ENCODE assay signal across 12 cellular contexts in the genomic region with DNA sequence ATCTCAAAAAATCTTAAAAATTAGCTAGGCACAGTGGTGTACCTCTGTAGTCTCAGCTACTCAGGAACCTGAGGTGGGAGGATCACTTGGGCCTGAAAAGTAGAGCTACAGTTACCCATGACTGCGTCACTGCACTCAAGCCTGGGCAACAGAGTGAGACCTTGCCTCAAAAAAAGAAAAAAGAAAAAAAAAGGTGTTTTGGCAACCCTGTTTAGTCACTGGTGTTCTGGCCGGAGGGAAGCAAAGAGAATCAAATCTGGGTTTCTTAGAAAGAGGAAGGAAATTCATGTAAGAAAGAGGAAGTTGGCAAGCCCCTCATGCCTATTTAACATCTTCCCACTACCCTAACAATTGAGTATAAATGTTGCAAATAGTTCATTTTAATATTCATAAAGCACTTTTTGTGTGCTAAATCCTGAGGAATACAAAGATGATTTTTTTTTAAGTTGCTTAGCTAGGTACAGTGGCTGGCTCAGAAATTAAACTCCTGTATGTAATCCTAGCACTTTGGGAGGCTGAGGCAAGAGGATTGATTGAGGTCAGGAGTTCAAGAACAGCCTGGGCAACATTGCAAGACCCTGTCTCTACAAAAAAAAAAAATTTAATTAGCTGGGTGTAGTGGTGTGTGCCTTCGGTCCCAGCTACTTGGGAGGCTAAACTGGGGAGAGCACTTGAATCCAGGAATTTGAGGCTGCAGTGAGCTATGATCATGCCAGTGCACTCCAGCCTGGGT. TPM values are rescaled to one million over a fixed set of nuclear protein-coding genes. Genes with fewer than 3 reads are reported as not detected.
DNase-seq lines count a peak whose midpoint lies in the region; ATAC-seq and TF ChIP-seq lines count a peak whose summit lies in the region.
"Had no signal": no experiment of that assay in that cellular context is flagged by ENCODE, and none has a peak within 500 bp of the region (broad histone marks: within the 10 kb centered on the region; RNA-seq: fewer than 3 reads in every experiment).

No MANE protein-coding gene starts in this region.

- H3K4me1 ChIP-seq in H9 (ENCODE audit: insufficient read depth, low read length) (no peaks in the 10 kb centered on the region), OCI-LY3 (ENCODE audit: low read length) (peaks cover 16% of the 10 kb centered on the region), lower lobe of right lung (peaks cover 14% of the 10 kb centered on the region), tibial artery (no peaks in the 10 kb centered on the region), stomach (peaks cover 0 to 11% (median 0%) of the 10 kb centered on the region in 4 donors)
- H3K4me1 ChIP-seq: parathyroid adenoma, testis had no signal

- no peak overlapping the region for H4K5ac ChIP-seq in H9 (ENCODE audit: insufficient read length, low read depth, low read length)

- H3K79me1 ChIP-seq in H9 (ENCODE audit: insufficient read depth, low read depth, low read length, poor library complexity, severe bottlenecking), result no peaks in the 10 kb centered on the region

- H4K8ac ChIP-seq in H9 (replicated peaks; ENCODE audit: insufficient read length, low read depth, low read length), result no peak overlapping the region

- TF ChIP-seq CTCF in H9 (conservative IDR thresholded peaks at IDR 0.05) (no peak), OCI-LY3 (IDR thresholded peaks at IDR 0.05; ENCODE audit: low read depth, low read length) (no peak), lower lobe of right lung (IDR thresholded peaks at IDR 0.05) (no peak), tibial artery (IDR thresholded peaks at IDR 0.05) (no peak), stomach (IDR thresholded peaks at IDR 0.05) (no peak)

- no peak overlapping the region for H3K4me3 ChIP-seq in OCI-LY3 (ENCODE audit: low read length)
- H3K4me3 ChIP-seq in lower lobe of right lung, result no peak overlapping the region
- H3K4me3 ChIP-seq in tibial artery, result no peak overlapping the region
- no peak overlapping the region for H3K4me3 ChIP-seq in stomach
- H3K4me3 ChIP-seq: testis had no signal

- no peak overlapping the region for H3K56ac ChIP-seq in H9 (ENCODE audit: insufficient read length, low read depth, low read length)

- H3K23me2 ChIP-seq in H9 (ENCODE audit: insufficient read length, low read depth, low read length, poor library complexity, severe bottlenecking), result no peaks in the 10 kb centered on the region

- H3K79me2 ChIP-seq in H9 (ENCODE audit: insufficient read depth, low read length) (no peaks in the 10 kb centered on the region), OCI-LY3 (ENCODE audit: low read length) (no peaks in the 10 kb centered on the region)
- H3K79me2 ChIP-seq: parathyroid adenoma had no signal

- H3K27me3 ChIP-seq in H9 (ENCODE audit: insufficient read depth, low read length) (no peaks in the 10 kb centered on the region), OCI-LY3 (ENCODE audit: low read depth, low read length) (no peaks in the 10 kb centered on the region), lower lobe of right lung (ENCODE audit: low read depth) (no peaks in the 10 kb centered on the region), tibial artery (no peaks in the 10 kb centered on the region), stomach (no peaks in the 10 kb centered on the region)
- H3K27me3 ChIP-seq: testis had no signal

- no peak for TF ChIP-seq EP300 in stomach (IDR thresholded peaks at IDR 0.05)

- no peak overlapping the region for H3K23ac ChIP-seq in H9 (ENCODE audit: insufficient read length, low read depth, low read length)

- no peak overlapping the region for H4K91ac ChIP-seq in H9 (ENCODE audit: insufficient read length, low read depth, low read length)

- H2AK5ac ChIP-seq in H9 (ENCODE audit: insufficient read length, low read length), result no peak overlapping the region

- peak overlapping the region in 2 of 3 experiments; percentile 18 to 56; a peak in 4 of 7 replicates for H3K27ac Mint-ChIP-seq in H9

- H2BK5ac ChIP-seq in H9 (ENCODE audit: insufficient read length, low read length), result no peak overlapping the region

- H3K36me3 ChIP-seq in OCI-LY3 (replicated peaks; ENCODE audit: low read depth, low read length) (no peaks in the 10 kb centered on the region), lower lobe of right lung (no peaks in the 10 kb centered on the region), tibial artery (no peaks in the 10 kb centered on the region), stomach (no peaks in the 10 kb centered on the region)

- H3K4me2 ChIP-seq in H9 (ENCODE audit: insufficient read depth, insufficient read length, low read length) (no peak overlapping the region), OCI-LY3 (ENCODE audit: low read length) (peak overlapping the region; percentile 46)

- intact Hi-C loops in lower lobe of right lung (cut with DNase I), result no loop called here
- intact Hi-C loops in tibial artery (cut with DNase I; ENCODE audit: low total_unique reads), result no loop called here
- intact Hi-C loops in stomach (cut with DNase I; ENCODE audit: low total_unique reads), result no loop called here

- H3K9me3 Mint-ChIP-seq in H9, result no peaks in the 10 kb centered on the region

- no peaks in the 10 kb centered on the region for H3K27me3 Mint-ChIP-seq in H9 (ENCODE audit: low read depth)

- no peak overlapping the region for H3T11ph ChIP-seq in H9 (ENCODE audit: low read length)

- no peak for TF ChIP-seq POLR2A in GM18505 (IDR thresholded peaks at IDR 0.05; ENCODE audit: borderline replicate concordance, extremely low read depth, insufficient read depth, insufficient read length)
- TF ChIP-seq POLR2A in stomach (IDR thresholded peaks at IDR 0.05), result no peak

- no peak overlapping the region for H2BK15ac ChIP-seq in H9 (ENCODE audit: low read depth, low read length)

- H2BK12ac ChIP-seq in H9 (ENCODE audit: insufficient read length, low read depth, low read length), result no peak overlapping the region

- no peaks in the 10 kb centered on the region for H3K36me3 Mint-ChIP-seq in H9 (ENCODE audit: insufficient read depth in 1 of 3, low read depth in 3 of 3)

- H2BK20ac ChIP-seq in H9 (ENCODE audit: low read depth, low read length, poor library complexity, severe bottlenecking), result no peak overlapping the region

- H3K27ac ChIP-seq in H9 (ENCODE audit: insufficient read length, low read depth, low read length) (no peak overlapping the region), OCI-LY3 (ENCODE audit: low read length) (peak overlapping the region; percentile 46), lower lobe of right lung (peak overlapping the region; percentile 70), tibial artery (no peak overlapping the region), stomach (peak overlapping the region in 2 of 5 donors; percentile 56 to 64)
- H3K27ac ChIP-seq: parathyroid adenoma had no signal

- H3K4me1 Mint-ChIP-seq in H9, result 0 out of 4 replicates have a peak, but pooled peaks cover under 1% of the 10 kb centered on the region in 2 experiments

- H3K4ac ChIP-seq in H9 (ENCODE audit: low read depth, low read length), result no peak overlapping the region

- H2AFZ ChIP-seq in H9 (ENCODE audit: low read length) (no peak overlapping the region), OCI-LY3 (ENCODE audit: low read depth, low read length) (no peak overlapping the region)
- H2AFZ ChIP-seq: parathyroid adenoma had no signal

- WGBS in H9 (ENCODE audit: extremely low coverage, insufficient read length, low lambda C conversion rate), result no CpG with 5 or more reads among the region's 3 CpGs
- WGBS in stomach, 5 donors, result 73 to 85% (median 80%) methylated on average over 3 of the region's 3 CpGs

- DNase-seq in H9, result no peak
- no peak for DNase-seq in lower lobe of right lung
- DNase-seq in tibial artery, result no peak
- DNase-seq in stomach, result no peak
- no peak for DNase-seq in HT-29 (ENCODE audit: low spot score)
- no peak for DNase-seq in DMS114 treated with DMSO at 0.1 percent for 48 hours (lab: John Stamatoyannopoulos, UW; ENCODE audit: unreplicated experiment)
- DNase-seq: activated CD8-positive, alpha-beta memory T cell treated with anti-CD3 and anti-CD28 coated beads for 24 hours; testis had no signal

- H3K18ac ChIP-seq in H9 (ENCODE audit: insufficient read length, low read depth, low read length), result no peak overlapping the region

- H3K9me3 ChIP-seq in H9 (ENCODE audit: control insufficient read depth, low read depth, low read length) (no peaks in the 10 kb centered on the region), OCI-LY3 (ENCODE audit: insufficient read depth, low read length) (no peaks in the 10 kb centered on the region), lower lobe of right lung (no peaks in the 10 kb centered on the region), tibial artery (no peaks in the 10 kb centered on the region), stomach (no peaks in the 10 kb centered on the region)
- H3K9me3 ChIP-seq: testis had no signal

- no peaks in the 10 kb centered on the region for H4K20me1 ChIP-seq in H9 (ENCODE audit: control insufficient read depth, insufficient read depth, insufficient read length)
- H4K20me1 ChIP-seq in OCI-LY3 (ENCODE audit: insufficient read depth, low read length), result no peaks in the 10 kb centered on the region

- H3K9ac ChIP-seq in H9 (ENCODE audit: extremely low read depth, insufficient read length, low read length) (no peak overlapping the region), OCI-LY3 (ENCODE audit: low read length) (peak overlapping the region; percentile 25; the same call in 1 of the 2 replicates)
- H3K9ac ChIP-seq: parathyroid adenoma had no signal

- H3K4me3 Mint-ChIP-seq in H9, result no peak overlapping the region

- ATAC-seq in GM18505 (IDR thresholded peaks at IDR 0.05; ENCODE audit: unreplicated experiment) (peak; percentile 86), lower lobe of right lung (peak; percentile 64 to 73)

- H3K14ac ChIP-seq in H9 (ENCODE audit: insufficient read depth, low read length), result no peak overlapping the region

- H2BK120ac ChIP-seq in H9 (ENCODE audit: low read depth, low read length, poor library complexity, severe bottlenecking), result no peak overlapping the region

RNA-seq across cellular contexts. Expression of a gene that starts 6.5 kb away (rescaled TPM):
- 73.5 and 74.7 TPM in 2 replicates for total RNA-seq in H9 (2021)
- 68.9 TPM for total RNA-seq in lower lobe of right lung
- 10 to 100 TPM; 12.3 to 70.9 (median 32.6) TPM for total RNA-seq in stomach
- 10 to 100 TPM in 2 of 3 donors, 1 to 10 TPM in 1; 7.5 to 16.3 (median 15.2) TPM for polyA plus RNA-seq in stomach
- total RNA-seq in HT-29 (2014; rRNA removed; shearing (Covaris generic)), result 19.9 and 24.6 TPM in 2 replicates

RNA-seq across cellular contexts. Expression of a gene that starts 23.9 kb away (rescaled TPM):
- total RNA-seq in H9 (2021) (not detected in 2 replicates), lower lobe of right lung (not detected), stomach (not detected)
- polyA plus RNA-seq in stomach, result not detected
- total RNA-seq in HT-29 (2014; rRNA removed; shearing (Covaris generic)), result not detected in 2 replicates
- total RNA-seq: M059J had no signal

Comparison
In these comparisons a context has a peak if more than half of its experiments do, and no peak if none do; other contexts are left out.
1. H3K27ac ChIP-seq: peak in OCI-LY3 (single experiment) and lower lobe of right lung (single experiment); none in H9 (single experiment) and tibial artery (0 of 2).